In the genomic region with DNA sequence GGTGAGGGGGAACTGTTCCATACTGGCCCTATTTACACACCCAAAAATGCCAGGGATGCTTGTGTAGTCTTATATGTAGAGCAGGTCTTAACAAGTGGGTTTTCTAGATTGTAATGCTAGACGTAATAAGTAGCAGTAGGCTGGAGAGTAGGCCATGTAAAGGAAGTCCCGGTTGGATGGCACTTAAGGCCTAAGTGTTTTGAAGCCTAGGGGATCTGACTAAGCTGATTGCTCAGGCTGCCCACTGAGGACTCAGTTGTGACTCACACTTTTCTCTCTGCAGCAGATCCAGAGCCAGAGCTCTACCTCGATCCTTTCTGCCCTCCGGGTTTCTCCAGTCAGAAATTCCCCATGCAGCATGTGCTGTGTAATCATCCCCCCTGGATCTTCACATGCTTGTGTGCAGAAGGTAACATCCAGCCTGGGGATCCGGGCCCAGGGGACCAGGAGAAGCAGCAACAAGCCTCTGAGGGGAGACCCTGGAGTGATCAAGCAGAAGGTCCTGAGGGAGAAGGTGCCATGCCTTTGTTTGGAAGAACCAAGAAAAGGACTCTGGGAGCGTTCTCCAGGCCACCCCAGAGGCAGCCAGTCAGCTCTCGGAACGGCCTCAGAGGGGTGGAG, we compare ENCODE assay signal across 16 cellular contexts. TPM values are rescaled to one million over a fixed set of nuclear protein-coding genes. Genes with fewer than 3 reads are reported as not detected.
A peak's percentile ranks its signal among the peaks of the same experiment; 100 is the strongest.
DNase-seq lines count a peak whose midpoint lies in the region; ATAC-seq and TF ChIP-seq lines count a peak whose summit lies in the region.
"Had no signal": no experiment of that assay in that cellular context is flagged by ENCODE, and none has a peak within 500 bp of the region (broad histone marks: within the 10 kb centered on the region; RNA-seq: fewer than 3 reads in every experiment).

No MANE protein-coding gene starts in this region.

- no peaks in the 10 kb centered on the region for H3K27me3 ChIP-seq in RWPE2 (ENCODE audit: insufficient read depth, poor library complexity, severe bottlenecking)
- no peaks in the 10 kb centered on the region for H3K27me3 ChIP-seq in smooth muscle cell (ENCODE audit: low read depth)
- H3K27me3 ChIP-seq in aorta (ENCODE audit: control insufficient read depth in 1 of 2, insufficient read depth in 2 of 2, low read length in 1 of 2), result no peaks in the 10 kb centered on the region
- H3K27me3 ChIP-seq: esophagus muscularis mucosa had no signal

- WGBS in smooth muscle cell (ENCODE audit: low lambda C conversion rate), result 69% methylated on average over 8 of the region's 8 CpGs
- 92 to 96% methylated on average over 8 of the region's 8 CpGs for WGBS in aorta, 2 donors

- no peak overlapping the region for H3K4me2 ChIP-seq in smooth muscle cell

- H3K79me2 ChIP-seq in smooth muscle cell (ENCODE audit: low read depth), result no peaks in the 10 kb centered on the region

- ATAC-seq in RWPE2 (ENCODE audit: low read depth) (peak; percentile 97), aorta (ENCODE audit: low FRiP score) (no peak)
- ATAC-seq: HCT116, sciatic nerve, SK-N-SH treated with all-trans-retinoic acid at 6 μM for 48 hours had no signal

- no peaks in the 10 kb centered on the region for H3F3A ChIP-seq in smooth muscle cell (ENCODE audit: low read depth)

- H3K4me1 ChIP-seq in RWPE2 (ENCODE audit: insufficient read depth, poor library complexity, severe bottlenecking), result peaks cover 27% of the 10 kb centered on the region
- no peaks in the 10 kb centered on the region for H3K4me1 ChIP-seq in smooth muscle cell (ENCODE audit: low read depth)
- no peaks in the 10 kb centered on the region for H3K4me1 ChIP-seq in aorta (ENCODE audit: control insufficient read depth in 1 of 2, insufficient read depth in 2 of 2, low read length in 2 of 2)
- H3K4me1 ChIP-seq: esophagus muscularis mucosa had no signal

- H3K27ac ChIP-seq in RWPE2 (ENCODE audit: poor library complexity, severe bottlenecking) (peak overlapping the region; percentile 89), smooth muscle cell (ENCODE audit: low read depth) (peak overlapping the region; percentile 57), aorta (ENCODE audit: low read depth in 1 of 2, low read length in 2 of 2) (no peak overlapping the region)
- H3K27ac ChIP-seq: esophagus muscularis mucosa, thoracic aorta had no signal

- no peak overlapping the region for H2AFZ ChIP-seq in smooth muscle cell (ENCODE audit: low read depth)

- no peaks in the 10 kb centered on the region for H4K20me1 ChIP-seq in smooth muscle cell (ENCODE audit: low read depth)

- no peaks in the 10 kb centered on the region for H3K9me3 ChIP-seq in RWPE2 (ENCODE audit: severe bottlenecking)
- H3K9me3 ChIP-seq in smooth muscle cell (replicated peaks; ENCODE audit: low read depth), result no peaks in the 10 kb centered on the region
- H3K9me3 ChIP-seq in aorta (ENCODE audit: control insufficient read depth, low read length), result no peaks in the 10 kb centered on the region
- H3K9me3 ChIP-seq: esophagus muscularis mucosa, thoracic aorta had no signal

- no peak overlapping the region for H3K9ac ChIP-seq in smooth muscle cell (ENCODE audit: low read depth)

- H3K36me3 ChIP-seq in RWPE2 (ENCODE audit: low read depth) (peaks cover 26% of the 10 kb centered on the region), smooth muscle cell (ENCODE audit: low read depth) (peaks cover 6% of the 10 kb centered on the region), aorta (ENCODE audit: control insufficient read depth in 1 of 2, insufficient read depth in 2 of 2, low read length in 1 of 2) (peaks cover 9 to 17% of the 10 kb centered on the region in 2 donors)

- DNase-seq in GM04504 (ENCODE audit: low read depth), result peak; percentile 35
- peak; percentile 87 for DNase-seq in RWPE2 (ENCODE audit: low spot score)
- DNase-seq in fibroblast of gingiva (ENCODE audit: low read depth), result peak; percentile 8
- no peak for DNase-seq in smooth muscle cell (lab: John Stamatoyannopoulos, UW; ENCODE audit: unreplicated experiment)
- no peak for DNase-seq in inferior parietal cortex (ENCODE audit: extremely low spot score)
- no peak for DNase-seq in aorta
- no peak for DNase-seq in GM20000 (ENCODE audit: low spot score)
- DNase-seq in medulla oblongata (ENCODE audit: extremely low spot score), result no peak
- DNase-seq: activated CD4-positive, alpha-beta T cell treated with anti-CD3 and anti-CD28 coated beads for 1 hour; DMS153; left cardiac atrium had no signal

- TF ChIP-seq CTCF in RWPE2 (IDR thresholded peaks at IDR 0.05; ENCODE audit: poor library complexity, severe bottlenecking) (no peak), smooth muscle cell (IDR thresholded peaks at IDR 0.05; ENCODE audit: borderline replicate concordance, insufficient read depth, poor library complexity, severe bottlenecking) (no peak), GM20000 (IDR thresholded peaks at IDR 0.05; ENCODE audit: extremely low read depth, missing control alignments) (no peak)

- intact Hi-C loops in aorta (cut with DNase I), result no loop called here

- H3K4me3 ChIP-seq in RWPE2 (ENCODE audit: severe bottlenecking) (no peak overlapping the region), smooth muscle cell (no peak overlapping the region), aorta (ENCODE audit: low read length in 2 of 2) (no peak overlapping the region)
- H3K4me3 ChIP-seq: esophagus muscularis mucosa, thoracic aorta had no signal

RNA-seq across cellular contexts. Expression of gene ZNF133, which starts 26.6 kb away (rescaled TPM):
- total RNA-seq in smooth muscle cell, result 12.5 and 22.2 TPM in 2 replicates
- polyA plus RNA-seq in smooth muscle cell, result 14.1 and 22.4 TPM in 2 replicates
- 10 to 100 TPM; 11.9 to 19.0 TPM for total RNA-seq in aorta
- polyA plus RNA-seq in aorta, result 10 to 100 TPM; 12.8 to 31.4 TPM

Comparison
In these comparisons a context has a peak if more than half of its experiments do, and no peak if none do; other contexts are left out.
1. DNase-seq: peak in GM04504 (single experiment), RWPE2 (single experiment) and fibroblast of gingiva (single experiment); none in smooth muscle cell (single experiment), inferior parietal cortex (single experiment), aorta (0 of 2), GM20000 (single experiment) and medulla oblongata (single experiment).
2. H3K27ac ChIP-seq: peak in RWPE2 (single experiment) and smooth muscle cell (single experiment); none in aorta (0 of 2).